13 cellular contexts compared by ENCODE assay signal in genomic region chr2:232309592-232309991, GRCh38.
A peak's percentile ranks its signal among the peaks of the same experiment; 100 is the strongest.
DNase-seq lines count a peak whose midpoint lies in the region; ATAC-seq and TF ChIP-seq lines count a peak whose summit lies in the region.
"Had no signal": no experiment of that assay in that cellular context is flagged by ENCODE, and none has a peak within 500 bp of the region (broad histone marks: within the 10 kb centered on the region; RNA-seq: fewer than 3 reads in every experiment).

No MANE protein-coding gene starts in this region.

- H3K27ac ChIP-seq in vagina = no peak overlapping the region
- H3K27ac ChIP-seq: colonic mucosa, KMS-11 had no signal

- POLR2A ChIA-PET in activated CD4-positive, alpha-beta T cell treated with anti-CD3 and anti-CD28 coated beads, Interleukin-2, amount 10 ng/mL, durations not matched to agents 7 days and 5 days (lab: Charles Lee) = interaction anchor here (0.6 kb wide), 1 partner anchor 845 kb away, joined by 4 read pairs; no protein-coding TSS in a partner anchor

- no peaks in the 10 kb centered on the region for H3K9me3 ChIP-seq in vagina
- H3K9me3 ChIP-seq: colonic mucosa had no signal

- intact Hi-C loops in vagina (cut with DNase I) = no loop called here

- peak; percentile 57 for DNase-seq in activated CD4-positive, alpha-beta T cell treated with anti-CD3 and anti-CD28 coated beads, Interleukin-2, amount 10 ng/mL, durations not matched to agents 7 days and 5 days
- no peak for DNase-seq in activated CD4-positive, alpha-beta T cell treated with anti-CD3 and anti-CD28 coated beads, Interleukin-2, amount 50 U/mL, for 4 hours
- no peak for DNase-seq in natural killer cell treated with Interleukin-12 subunit alpha and Interleukin-12 subunit beta and Interleukin-15 and Interleukin-18, amount 100 ng/mL, for 72 hours (ENCODE audit: low spot score)
- DNase-seq in vagina (ENCODE audit: extremely low spot score in 2 of 2) = no peak
- no peak for DNase-seq in amniotic stem cell (lab: John Stamatoyannopoulos, UW)
- DNase-seq in cerebellar cortex (ENCODE audit: low spot score) = no peak
- DNase-seq: colonic mucosa, NCI-H1694 treated with DMSO at 0.1 percent for 48 hours, NCI-H526, RPMI8226 had no signal

- H3K27me3 Mint-ChIP-seq in activated CD4-positive, alpha-beta T cell treated with anti-CD3 and anti-CD28 coated beads, Interleukin-2, amount 10 ng/mL, durations not matched to agents 7 days and 5 days = no peaks in the 10 kb centered on the region
- no peaks in the 10 kb centered on the region for H3K27me3 Mint-ChIP-seq in activated naive CD8-positive, alpha-beta T cell
- H3K27me3 Mint-ChIP-seq in natural killer cell treated with Interleukin-12 subunit alpha and Interleukin-12 subunit beta and Interleukin-15 and Interleukin-18, amount 100 ng/mL, for 72 hours = no peaks in the 10 kb centered on the region

- H3K27me3 ChIP-seq in vagina = no peaks in the 10 kb centered on the region
- H3K27me3 ChIP-seq: colonic mucosa had no signal

- TF ChIP-seq CTCF in vagina (IDR thresholded peaks at IDR 0.05) = no peak

- TF ChIP-seq POLR2A in vagina (IDR thresholded peaks at IDR 0.05) = no peak

- peaks cover 13% of the 10 kb centered on the region for H3K9me3 Mint-ChIP-seq in activated CD4-positive, alpha-beta T cell treated with anti-CD3 and anti-CD28 coated beads, Interleukin-2, amount 10 ng/mL, durations not matched to agents 7 days and 5 days
- peaks cover 4% of the 10 kb centered on the region for H3K9me3 Mint-ChIP-seq in activated naive CD8-positive, alpha-beta T cell (ENCODE audit: low read depth)
- H3K9me3 Mint-ChIP-seq in natural killer cell treated with Interleukin-12 subunit alpha and Interleukin-12 subunit beta and Interleukin-15 and Interleukin-18, amount 100 ng/mL, for 72 hours = no peaks in the 10 kb centered on the region

- peak; percentile 45 for ATAC-seq in HG03354 (IDR thresholded peaks at IDR 0.05; ENCODE audit: poor library complexity, severe bottlenecking, unreplicated experiment)
- ATAC-seq in natural killer cell treated with Interleukin-12 subunit alpha and Interleukin-12 subunit beta and Interleukin-15 and Interleukin-18, amount 100 ng/mL, for 72 hours = peak; percentile 51 to 54

- peaks cover 39% of the 10 kb centered on the region for H3K36me3 Mint-ChIP-seq in activated CD4-positive, alpha-beta T cell treated with anti-CD3 and anti-CD28 coated beads, Interleukin-2, amount 10 ng/mL, durations not matched to agents 7 days and 5 days (ENCODE audit: low read depth)
- H3K36me3 Mint-ChIP-seq in activated naive CD8-positive, alpha-beta T cell = peaks cover 12% of the 10 kb centered on the region
- H3K36me3 Mint-ChIP-seq in natural killer cell treated with Interleukin-12 subunit alpha and Interleukin-12 subunit beta and Interleukin-15 and Interleukin-18, amount 100 ng/mL, for 72 hours = peaks cover 6% of the 10 kb centered on the region

- no peak overlapping the region for H3K4me3 ChIP-seq in vagina
- H3K4me3 ChIP-seq: colonic mucosa had no signal

- no peaks in the 10 kb centered on the region for H3K36me3 ChIP-seq in vagina
- H3K36me3 ChIP-seq: colonic mucosa had no signal

- peaks cover 21% of the 10 kb centered on the region for H3K4me1 ChIP-seq in vagina
- H3K4me1 ChIP-seq: colonic mucosa had no signal

- H3K27ac Mint-ChIP-seq in activated CD4-positive, alpha-beta T cell treated with anti-CD3 and anti-CD28 coated beads, Interleukin-2, amount 10 ng/mL, durations not matched to agents 7 days and 5 days = peak overlapping the region; percentile 95
- H3K27ac Mint-ChIP-seq in activated naive CD8-positive, alpha-beta T cell = peak overlapping the region; percentile 86
- H3K27ac Mint-ChIP-seq in natural killer cell treated with Interleukin-12 subunit alpha and Interleukin-12 subunit beta and Interleukin-15 and Interleukin-18, amount 100 ng/mL, for 72 hours = peak overlapping the region; percentile 58 to 72

- peak overlapping the region; percentile 47 for H3K4me3 Mint-ChIP-seq in activated CD4-positive, alpha-beta T cell treated with anti-CD3 and anti-CD28 coated beads, Interleukin-2, amount 10 ng/mL, durations not matched to agents 7 days and 5 days
- peak overlapping the region; percentile 44 for H3K4me3 Mint-ChIP-seq in activated naive CD8-positive, alpha-beta T cell
- H3K4me3 Mint-ChIP-seq in natural killer cell treated with Interleukin-12 subunit alpha and Interleukin-12 subunit beta and Interleukin-15 and Interleukin-18, amount 100 ng/mL, for 72 hours = peak overlapping the region; percentile 58

- H3K4me1 Mint-ChIP-seq in activated CD4-positive, alpha-beta T cell treated with anti-CD3 and anti-CD28 coated beads, Interleukin-2, amount 10 ng/mL, durations not matched to agents 7 days and 5 days = peaks cover 69% of the 10 kb centered on the region
- H3K4me1 Mint-ChIP-seq in activated naive CD8-positive, alpha-beta T cell (ENCODE audit: low read depth) = peaks cover 79% of the 10 kb centered on the region
- H3K4me1 Mint-ChIP-seq in natural killer cell treated with Interleukin-12 subunit alpha and Interleukin-12 subunit beta and Interleukin-15 and Interleukin-18, amount 100 ng/mL, for 72 hours (ENCODE audit: low read depth in 2 of 2) = peaks cover 50 to 56% of the 10 kb centered on the region in 2 donors

- CTCF ChIA-PET in activated CD4-positive, alpha-beta T cell treated with anti-CD3 and anti-CD28 coated beads, Interleukin-2, amount 10 ng/mL, durations not matched to agents 7 days and 5 days (lab: Charles Lee) = interaction anchor here (0.6 to 3.4 kb wide), 8 partner anchors 8 to 1488 kb away, joined by 3 to 19 read pairs (median 8); partner anchors contain the start of gene NPPC
